In the genomic region with DNA sequence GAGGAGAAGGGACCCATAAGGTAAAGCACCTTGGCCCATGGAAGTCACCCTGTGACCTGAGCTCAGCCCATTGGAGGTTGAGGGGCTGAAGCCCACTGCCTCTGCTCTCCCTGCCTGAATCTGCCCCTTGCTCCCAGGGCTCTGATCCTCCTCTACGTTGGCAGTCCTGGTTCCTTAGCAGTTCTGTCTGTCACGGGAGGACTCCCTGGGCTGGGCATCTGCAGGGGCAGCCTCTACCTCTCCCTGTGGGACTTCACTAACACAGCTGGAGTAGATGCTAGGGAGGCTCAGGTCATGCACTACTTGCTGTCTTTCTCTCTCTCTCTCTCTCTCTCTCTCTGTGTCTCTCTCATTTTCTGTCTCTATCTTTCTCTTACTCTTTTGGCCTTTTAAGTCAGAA, we compare ENCODE assay signal across 10 cellular contexts. TPM values are rescaled to one million over a fixed set of nuclear protein-coding genes. Genes with fewer than 3 reads are reported as not detected.
DNase-seq lines count a peak whose midpoint lies in the region; ATAC-seq, FAIRE-seq and TF ChIP-seq lines count a peak whose summit lies in the region.
"Had no signal": no experiment of that assay in that cellular context is flagged by ENCODE, and none has a peak within 500 bp of the region (broad histone marks: within the 10 kb centered on the region; RNA-seq: fewer than 3 reads in every experiment).

No MANE protein-coding gene starts in this region.

- H3K4me1 Mint-ChIP-seq in activated T-helper 2 cell treated with anti-CD3 and anti-CD28 coated beads, Interferon-gamma antibody, Interleukin-2, Interleukin-4, amounts not matched to agents 10 μg/mL and 5 μg/mL and 100 μg/mL, durations not matched to agents 14 hours and 24 hours and 36 hours (ENCODE audit: low read depth), result peaks cover 82% of the 10 kb centered on the region

- peak overlapping the region in 10 of 11 experiments; percentile 18 to 100 (median 68); a peak in 15 of 22 replicates for H3K9ac ChIP-seq in BLaER1 treated with 17β-estradiol and CSF1 and Interleukin-3, amounts not matched to agents 10 nM and 100 nM

- H4K20me1 ChIP-seq in BLaER1 treated with 17β-estradiol and CSF1 and Interleukin-3, amounts not matched to agents 10 nM and 100 nM, result peaks cover 47 to 100% (median 100%) of the 10 kb centered on the region in 11 experiments; a peak in 20 of 22 replicates

- H3K9me3 Mint-ChIP-seq in activated T-helper 2 cell treated with anti-CD3 and anti-CD28 coated beads, Interferon-gamma antibody, Interleukin-2, Interleukin-4, amounts not matched to agents 10 μg/mL and 5 μg/mL and 100 μg/mL, durations not matched to agents 14 hours and 24 hours and 36 hours, result no peaks in the 10 kb centered on the region

- peak overlapping the region; percentile 70 for H3K4me3 Mint-ChIP-seq in activated T-helper 2 cell treated with anti-CD3 and anti-CD28 coated beads, Interferon-gamma antibody, Interleukin-2, Interleukin-4, amounts not matched to agents 10 μg/mL and 5 μg/mL and 100 μg/mL, durations not matched to agents 14 hours and 24 hours and 36 hours (ENCODE audit: low read depth)

- intact Hi-C loops in activated T-helper 2 cell treated with anti-CD3 and anti-CD28 coated beads, Interferon-gamma antibody, Interleukin-2, Interleukin-4, amounts not matched to agents 10 μg/mL and 5 μg/mL and 100 μg/mL, durations not matched to agents 14 hours and 24 hours and 36 hours (cut with micrococcal nuclease), result no loop called here
- intact Hi-C loops in sciatic nerve (cut with DNase I), result no loop called here

- peak overlapping the region; percentile 91 to 99 (median 95) for H3K4me2 ChIP-seq in BLaER1 treated with 17β-estradiol and CSF1 and Interleukin-3, amounts not matched to agents 10 nM and 100 nM

- peaks cover 16 to 100% (median 81%) of the 10 kb centered on the region in 11 experiments for H3K36me3 ChIP-seq in BLaER1 treated with 17β-estradiol and CSF1 and Interleukin-3, amounts not matched to agents 10 nM and 100 nM

- TF ChIP-seq CTCF in coronary artery (IDR thresholded peaks at IDR 0.05), result no peak

- ATAC-seq in HG03025 (IDR thresholded peaks at IDR 0.05; ENCODE audit: low FRiP score, unreplicated experiment), result peak; percentile 25
- ATAC-seq in sciatic nerve, result no peak

- H3K27ac ChIP-seq in BLaER1 treated with 17β-estradiol and CSF1 and Interleukin-3, amounts not matched to agents 10 nM and 100 nM, result peak overlapping the region; percentile 28 to 100 (median 100); a peak in 18 of 22 replicates
- no peak overlapping the region for H3K27ac ChIP-seq in coronary artery

- H3K4me1 ChIP-seq in BLaER1 treated with 17β-estradiol and CSF1 and Interleukin-3, amounts not matched to agents 10 nM and 100 nM, result peaks cover 66 to 95% (median 87%) of the 10 kb centered on the region in 10 experiments

- H3K9me3 ChIP-seq in BLaER1 treated with 17β-estradiol and CSF1 and Interleukin-3, amounts not matched to agents 10 nM and 100 nM (replicated peaks in 1 of 11), result no peaks in the 10 kb centered on the region; a peak in 1 of 22 replicates

- no peaks in the 10 kb centered on the region for H3K27me3 ChIP-seq in BLaER1 treated with 17β-estradiol and CSF1 and Interleukin-3, amounts not matched to agents 10 nM and 100 nM

- no peaks in the 10 kb centered on the region for H3K27me3 Mint-ChIP-seq in activated T-helper 2 cell treated with anti-CD3 and anti-CD28 coated beads, Interferon-gamma antibody, Interleukin-2, Interleukin-4, amounts not matched to agents 10 μg/mL and 5 μg/mL and 100 μg/mL, durations not matched to agents 14 hours and 24 hours and 36 hours (ENCODE audit: low read depth)

- H3K27ac Mint-ChIP-seq in activated T-helper 2 cell treated with anti-CD3 and anti-CD28 coated beads, Interferon-gamma antibody, Interleukin-2, Interleukin-4, amounts not matched to agents 10 μg/mL and 5 μg/mL and 100 μg/mL, durations not matched to agents 14 hours and 24 hours and 36 hours, result peak overlapping the region; percentile 93

- DNase-seq in GM19239 (ENCODE audit: insufficient read length, low spot score) (no peak), sciatic nerve (ENCODE audit: low spot score) (no peak), coronary artery (ENCODE audit: low spot score) (no peak), HuH-7 (ENCODE audit: low spot score) (no peak), urothelium cell line (ENCODE audit: low spot score) (no peak)
- no peak for DNase-seq in activated T-helper 2 cell treated with anti-CD3 and anti-CD28 coated beads, Interferon-gamma antibody, Interleukin-2, Interleukin-4, amounts not matched to agents 10 μg/mL and 5 μg/mL and 100 μg/mL, durations not matched to agents 14 hours and 24 hours and 36 hours (ENCODE audit: low spot score)
- DNase-seq: Calu3 had no signal

- H3K4me3 ChIP-seq in BLaER1 treated with 17β-estradiol and CSF1 and Interleukin-3, amounts not matched to agents 10 nM and 100 nM, result peak overlapping the region in 3 of 10 experiments; percentile 7 to 16 (median 15); a peak in 3 of 20 replicates
- no peak overlapping the region for H3K4me3 ChIP-seq in coronary artery

- FAIRE-seq in GM19239 (lab: Jason Lieb, UNC) (peak; percentile 33), urothelium cell line (lab: Jason Lieb, UNC) (no peak)
- FAIRE-seq: astrocyte had no signal

- peaks cover 69% of the 10 kb centered on the region for H3K36me3 Mint-ChIP-seq in activated T-helper 2 cell treated with anti-CD3 and anti-CD28 coated beads, Interferon-gamma antibody, Interleukin-2, Interleukin-4, amounts not matched to agents 10 μg/mL and 5 μg/mL and 100 μg/mL, durations not matched to agents 14 hours and 24 hours and 36 hours (ENCODE audit: low read depth)

RNA-seq across cellular contexts. Expression of gene GYPC, which starts 8.7 kb away (rescaled TPM):
- 119 and 128 TPM in 2 replicates for total RNA-seq in activated T-helper 2 cell treated with anti-CD3 and anti-CD28 coated beads, Interferon-gamma antibody, Interleukin-2, Interleukin-4, amounts not matched to agents 10 μg/mL and 5 μg/mL and 100 μg/mL, durations not matched to agents 14 hours and 24 hours and 36 hours
- 89.2 TPM for total RNA-seq in sciatic nerve
- total RNA-seq: Calu3 had no signal

Comparison
In these comparisons a context has a peak if more than half of its experiments do, and no peak if none do; other contexts are left out.
1. H3K27ac ChIP-seq: peak in BLaER1 treated with 17β-estradiol and CSF1 and Interleukin-3, amounts not matched to agents 10 nM and 100 nM (11 of 11); none in coronary artery (0 of 2).